In genomic region chrY:12905520-12905887, GRCh38 we compare ENCODE assay signal across 9 cellular contexts. TPM values are rescaled to one million over a fixed set of nuclear protein-coding genes. Genes with fewer than 3 reads are reported as not detected.
DNase-seq lines count a peak whose midpoint lies in the region; ATAC-seq, FAIRE-seq and TF ChIP-seq lines count a peak whose summit lies in the region.
"Had no signal": no experiment of that assay in that cellular context is flagged by ENCODE, and none has a peak within 500 bp of the region (broad histone marks: within the 10 kb centered on the region; RNA-seq: fewer than 3 reads in every experiment).

No MANE protein-coding gene starts in this region.

- TF ChIP-seq CTCF in activated CD8-positive, alpha-beta T cell treated with anti-CD3 and anti-CD28 coated beads for 36 hours (IDR thresholded peaks at IDR 0.05): no peak
- TF ChIP-seq CTCF in left ventricle myocardium inferior (IDR thresholded peaks at IDR 0.05; ENCODE audit: borderline replicate concordance): no peak

- peak overlapping the region; percentile 80 for H3K4me3 ChIP-seq in left ventricle myocardium inferior

- H3K9me3 ChIP-seq in left ventricle myocardium inferior (replicated peaks): no peaks in the 10 kb centered on the region

- no peaks in the 10 kb centered on the region for H3K36me3 ChIP-seq in left ventricle myocardium inferior

- peak overlapping the region; percentile 100 for H3K27ac Mint-ChIP-seq in activated CD8-positive, alpha-beta T cell treated with anti-CD3 and anti-CD28 coated beads for 36 hours
- H3K27ac Mint-ChIP-seq: IgD-negative memory B cell had no signal

- H3K36me3 Mint-ChIP-seq in activated CD8-positive, alpha-beta T cell treated with anti-CD3 and anti-CD28 coated beads for 36 hours (ENCODE audit: low read depth): peaks cover 44% of the 10 kb centered on the region
- H3K36me3 Mint-ChIP-seq: IgD-negative memory B cell had no signal

- FAIRE-seq in GM19239 (lab: Jason Lieb, UNC): peak; percentile 75

- H3K27me3 Mint-ChIP-seq in activated CD8-positive, alpha-beta T cell treated with anti-CD3 and anti-CD28 coated beads for 36 hours: no peaks in the 10 kb centered on the region
- H3K27me3 Mint-ChIP-seq: IgD-negative memory B cell had no signal

- intact Hi-C loops in activated CD8-positive, alpha-beta T cell treated with anti-CD3 and anti-CD28 coated beads for 36 hours (cut with micrococcal nuclease): loop anchor here (10.0 kb wide), 2 partner anchors 241 to 439 kb away; no protein-coding TSS in a partner anchor
- intact Hi-C loops in left ventricle myocardium inferior (cut with micrococcal nuclease): no loop called here

- peaks cover 23% of the 10 kb centered on the region for H3K4me1 Mint-ChIP-seq in activated CD8-positive, alpha-beta T cell treated with anti-CD3 and anti-CD28 coated beads for 36 hours (ENCODE audit: low read depth)
- H3K4me1 Mint-ChIP-seq: IgD-negative memory B cell had no signal

- peaks cover 40% of the 10 kb centered on the region for H3K4me1 ChIP-seq in left ventricle myocardium inferior

- POLR2A ChIA-PET in activated CD8-positive, alpha-beta T cell treated with anti-CD3 and anti-CD28 coated beads for 36 hours (lab: Charles Lee): interaction anchor here (1.1 kb wide), 1 partner anchor 10 kb away, joined by 4 read pairs; no protein-coding TSS in a partner anchor

- DNase-seq in GM19239 (ENCODE audit: insufficient read length, low spot score) (peak; percentile 16), LHCN-M2 (ENCODE audit: low read depth) (peak; percentile 63), left ventricle myocardium inferior (peak; percentile 50), cortex of kidney (lab: John Stamatoyannopoulos, UW) (no peak), DMS53 (lab: John Stamatoyannopoulos, UW) (no peak), UCSD-AML1 (lab: John Stamatoyannopoulos, UW; ENCODE audit: unreplicated experiment) (no peak)
- DNase-seq in activated CD8-positive, alpha-beta T cell treated with anti-CD3 and anti-CD28 coated beads for 36 hours: peak; percentile 84
- DNase-seq in stimulated activated CD4-positive, alpha-beta T cell treated with anti-CD3 and anti-CD28 coated beads, TNF-alpha, amount 100 ng/mL, for 48 hours (ENCODE audit: low read depth in 3 of 3): peak in 2 of 3 donors; percentile 39 to 54

- CTCF ChIA-PET in activated CD8-positive, alpha-beta T cell treated with anti-CD3 and anti-CD28 coated beads for 36 hours (lab: Charles Lee): no interaction called here

- H3K27me3 ChIP-seq in left ventricle myocardium inferior (ENCODE audit: low read depth): no peaks in the 10 kb centered on the region

- H3K4me3 Mint-ChIP-seq in activated CD8-positive, alpha-beta T cell treated with anti-CD3 and anti-CD28 coated beads for 36 hours: peak overlapping the region; percentile 99
- H3K4me3 Mint-ChIP-seq: IgD-negative memory B cell had no signal

- H3K27ac ChIP-seq in left ventricle myocardium inferior (replicated peaks): peak overlapping the region; percentile 96

- H3K9me3 Mint-ChIP-seq in activated CD8-positive, alpha-beta T cell treated with anti-CD3 and anti-CD28 coated beads for 36 hours: no peaks in the 10 kb centered on the region
- H3K9me3 Mint-ChIP-seq: IgD-negative memory B cell had no signal

- ATAC-seq in activated CD8-positive, alpha-beta T cell treated with anti-CD3 and anti-CD28 coated beads for 36 hours: peak; percentile 67

RNA-seq across cellular contexts. Expression of gene DDX3Y, which starts 0.8 kb away (rescaled TPM):
- total RNA-seq in LHCN-M2 (2014; rRNA removed): 54.4 and 54.9 TPM in 2 replicates
- 13.7 TPM for polyA plus RNA-seq in LHCN-M2 (2012)
- 100 to 1,000 TPM; 138 to 145 TPM for total RNA-seq in activated CD8-positive, alpha-beta T cell treated with anti-CD3 and anti-CD28 coated beads for 36 hours
- 36.9 TPM for total RNA-seq in left ventricle myocardium inferior
- polyA plus RNA-seq: IgD-negative memory B cell had no signal

Comparison
In these comparisons a context has a peak if more than half of its experiments do, and no peak if none do; other contexts are left out.
1. DNase-seq: peak in GM19239 (single experiment), LHCN-M2 (single experiment), activated CD8-positive, alpha-beta T cell treated with anti-CD3 and anti-CD28 coated beads for 36 hours (single experiment), left ventricle myocardium inferior (single experiment) and stimulated activated CD4-positive, alpha-beta T cell treated with anti-CD3 and anti-CD28 coated beads, TNF-alpha, amount 100 ng/mL, for 48 hours (2 of 3); none in cortex of kidney (single experiment), DMS53 (single experiment) and UCSD-AML1 (single experiment).